ENCODE assay signal across 14 cellular contexts in the genomic region with DNA sequence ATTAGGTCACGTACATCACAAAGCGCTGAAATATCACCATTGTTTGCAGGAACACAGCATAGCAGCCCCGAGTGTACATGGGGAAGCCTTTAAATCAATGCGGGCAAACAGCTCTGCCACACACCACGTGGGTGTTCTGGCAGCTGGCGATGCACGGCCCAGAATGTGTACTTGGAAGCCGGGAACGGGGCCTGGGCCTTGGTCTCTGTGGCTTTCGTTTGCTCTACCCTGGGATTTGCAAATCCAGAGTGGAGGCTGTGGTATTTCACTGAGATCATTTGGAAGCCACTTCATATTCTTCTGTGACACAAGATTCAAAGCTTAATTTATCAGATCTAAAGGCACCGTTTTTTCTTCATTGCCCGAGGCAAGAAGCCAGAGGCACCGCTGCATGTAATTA.
DNase-seq lines count a peak whose midpoint lies in the region; ATAC-seq and TF ChIP-seq lines count a peak whose summit lies in the region.
"Had no signal": no experiment of that assay in that cellular context is flagged by ENCODE, and none has a peak within 500 bp of the region (broad histone marks: within the 10 kb centered on the region; RNA-seq: fewer than 3 reads in every experiment).

No MANE protein-coding gene starts in this region.

- H3K4me1 Mint-ChIP-seq in glutamatergic neuron (ENCODE audit: low read depth, unreplicated experiment) (peaks cover 26% of the 10 kb centered on the region), chondrocyte (ENCODE audit: low read depth) (no peaks in the 10 kb centered on the region)
- H3K4me1 Mint-ChIP-seq: activated naive CD4-positive, alpha-beta T cell treated with anti-CD3 and anti-CD28 coated beads, Interleukin-2, amount 50 U/mL, for 24 hours; stimulated activated naive CD8-positive, alpha-beta T cell treated with anti-CD3 and anti-CD28 coated beads, Interleukin-15, amount 100 ng/mL, for 72 hours had no signal

- no peak for TF ChIP-seq CTCF in glutamatergic neuron (IDR thresholded peaks at IDR 0.05; ENCODE audit: partially characterized antibody, unreplicated experiment)
- no peak for TF ChIP-seq CTCF in chondrocyte (IDR thresholded peaks at IDR 0.05)

- peak; percentile 63 to 94 (median 90) for DNase-seq in NCI-H1417 (lab: John Stamatoyannopoulos, UW)
- peak; percentile 77 for DNase-seq in NCI-H748 treated with DMSO at 0.1 percent for 48 hours (lab: John Stamatoyannopoulos, UW)
- DNase-seq in glutamatergic neuron: peak; percentile 42
- DNase-seq in sciatic nerve (ENCODE audit: low spot score): no peak
- DNase-seq in chondrocyte (ENCODE audit: low spot score): no peak
- DNase-seq in DMS53 (lab: John Stamatoyannopoulos, UW): no peak
- DNase-seq: CD8-positive, alpha-beta T cell; gastrocnemius medialis; PC-9; stimulated activated CD4-positive, alpha-beta T cell treated with anti-CD3 and anti-CD28 coated beads, Interleukin-4, amount 100 ng/mL, for 4 hours; stimulated activated naive CD8-positive, alpha-beta T cell treated with anti-CD3 and anti-CD28 coated beads, Interleukin-15, amount 100 ng/mL, for 72 hours had no signal

- no peak overlapping the region for H3K4me3 Mint-ChIP-seq in glutamatergic neuron (ENCODE audit: unreplicated experiment)
- H3K4me3 Mint-ChIP-seq in chondrocyte (ENCODE audit: unreplicated experiment): no peak overlapping the region
- H3K4me3 Mint-ChIP-seq: activated naive CD4-positive, alpha-beta T cell treated with anti-CD3 and anti-CD28 coated beads, Interleukin-2, amount 50 U/mL, for 24 hours; CD8-positive, alpha-beta T cell; stimulated activated naive CD8-positive, alpha-beta T cell treated with anti-CD3 and anti-CD28 coated beads, Interleukin-15, amount 100 ng/mL, for 72 hours had no signal

- intact Hi-C loops in sciatic nerve (cut with DNase I): no loop called here

- H3K9me3 Mint-ChIP-seq in glutamatergic neuron (ENCODE audit: unreplicated experiment) (peaks cover 8% of the 10 kb centered on the region), chondrocyte (ENCODE audit: low read depth) (no peaks in the 10 kb centered on the region)
- H3K9me3 Mint-ChIP-seq: activated naive CD4-positive, alpha-beta T cell treated with anti-CD3 and anti-CD28 coated beads, Interleukin-2, amount 50 U/mL, for 24 hours; CD8-positive, alpha-beta T cell; stimulated activated naive CD8-positive, alpha-beta T cell treated with anti-CD3 and anti-CD28 coated beads, Interleukin-15, amount 100 ng/mL, for 72 hours had no signal

- H3K27me3 Mint-ChIP-seq in glutamatergic neuron (ENCODE audit: unreplicated experiment): peaks cover 8% of the 10 kb centered on the region
- peaks cover 14% of the 10 kb centered on the region for H3K27me3 Mint-ChIP-seq in chondrocyte (ENCODE audit: low read depth)
- H3K27me3 Mint-ChIP-seq: activated naive CD4-positive, alpha-beta T cell treated with anti-CD3 and anti-CD28 coated beads, Interleukin-2, amount 50 U/mL, for 24 hours; stimulated activated naive CD8-positive, alpha-beta T cell treated with anti-CD3 and anti-CD28 coated beads, Interleukin-15, amount 100 ng/mL, for 72 hours had no signal

- no peaks in the 10 kb centered on the region for H3K36me3 Mint-ChIP-seq in glutamatergic neuron (ENCODE audit: unreplicated experiment)
- H3K36me3 Mint-ChIP-seq in chondrocyte (ENCODE audit: low read depth): no peaks in the 10 kb centered on the region
- H3K36me3 Mint-ChIP-seq: activated naive CD4-positive, alpha-beta T cell treated with anti-CD3 and anti-CD28 coated beads, Interleukin-2, amount 50 U/mL, for 24 hours; CD8-positive, alpha-beta T cell had no signal

- peak overlapping the region; percentile 1 for H3K27ac Mint-ChIP-seq in glutamatergic neuron (ENCODE audit: unreplicated experiment)
- no peak overlapping the region for H3K27ac Mint-ChIP-seq in chondrocyte (ENCODE audit: unreplicated experiment)
- H3K27ac Mint-ChIP-seq: activated naive CD4-positive, alpha-beta T cell treated with anti-CD3 and anti-CD28 coated beads, Interleukin-2, amount 50 U/mL, for 24 hours; CD8-positive, alpha-beta T cell; stimulated activated naive CD8-positive, alpha-beta T cell treated with anti-CD3 and anti-CD28 coated beads, Interleukin-15, amount 100 ng/mL, for 72 hours had no signal

- ATAC-seq in sciatic nerve (peak; percentile 76), HG02970 (IDR thresholded peaks at IDR 0.05; ENCODE audit: low FRiP score, unreplicated experiment) (no peak), GM18861 (IDR thresholded peaks at IDR 0.05; ENCODE audit: unreplicated experiment) (no peak)
- ATAC-seq: CD8-positive, alpha-beta T cell; stimulated activated naive CD8-positive, alpha-beta T cell treated with anti-CD3 and anti-CD28 coated beads, Interleukin-15, amount 100 ng/mL, for 72 hours had no signal

Comparison
In these comparisons a context has a peak if more than half of its experiments do, and no peak if none do; other contexts are left out.
1. DNase-seq: peak in NCI-H1417 (3 of 3), NCI-H748 treated with DMSO at 0.1 percent for 48 hours (single experiment) and glutamatergic neuron (single experiment); none in sciatic nerve (single experiment), chondrocyte (single experiment) and DMS53 (single experiment).